In genomic region chr13:37701972-37702371, GRCh38 we compare ENCODE assay signal across 12 cellular contexts.
DNase-seq lines count a peak whose midpoint lies in the region; ATAC-seq and TF ChIP-seq lines count a peak whose summit lies in the region.
"Had no signal": no experiment of that assay in that cellular context is flagged by ENCODE, and none has a peak within 500 bp of the region (broad histone marks: within the 10 kb centered on the region; RNA-seq: fewer than 3 reads in every experiment).

No MANE protein-coding gene starts in this region.

- H3K27ac ChIP-seq in GM23248, result peak overlapping the region; percentile 91
- peak overlapping the region in 1 of 2 experiments; percentile 44; a peak in 2 of 4 replicates for H3K27ac ChIP-seq in SK-N-SH (ENCODE audit: low read depth in 2 of 2, low read length in 1 of 2)
- peak overlapping the region; percentile 69 for H3K27ac ChIP-seq in smooth muscle cell (ENCODE audit: low read depth)

- H2AFZ ChIP-seq in GM23248 (no peak overlapping the region), SK-N-SH (ENCODE audit: low read depth) (no peak overlapping the region), smooth muscle cell (ENCODE audit: low read depth) (no peak overlapping the region)

- CTCF ChIA-PET in SK-N-SH (lab: Yijun Ruan, JAX), result no interaction called here

- H3K4me2 ChIP-seq in GM23248 (ENCODE audit: unreplicated experiment) (peak overlapping the region; percentile 74), SK-N-SH (no peak overlapping the region), smooth muscle cell (peak overlapping the region; percentile 54)

- H3K27me3 ChIP-seq in GM23248 (replicated peaks; ENCODE audit: insufficient read depth) (no peaks in the 10 kb centered on the region), SK-N-SH (ENCODE audit: insufficient read depth) (no peaks in the 10 kb centered on the region), smooth muscle cell (ENCODE audit: low read depth) (no peaks in the 10 kb centered on the region)

- peak; percentile 96 for DNase-seq in GM23248
- DNase-seq in SK-N-SH, result no peak
- peak; percentile 92 for DNase-seq in fibroblast of the aortic adventitia (ENCODE audit: low read depth)
- no peak for DNase-seq in smooth muscle cell (lab: John Stamatoyannopoulos, UW; ENCODE audit: unreplicated experiment)
- DNase-seq in stimulated activated CD4-positive, alpha-beta T cell treated with anti-CD3 and anti-CD28 coated beads, Interleukin-12 subunit alpha, Interleukin-12 subunit beta, amount 100 ng/mL, for 4 hours, result no peak
- no peak for DNase-seq in NCI-H2227 (lab: John Stamatoyannopoulos, UW; ENCODE audit: unreplicated experiment)
- DNase-seq: DMS79 treated with DMSO at 0.1 percent for 48 hours, kidney, NCI-H446 treated with DMSO at 0.1 percent for 48 hours, retina had no signal

- no peak for ATAC-seq in HG03571 (IDR thresholded peaks at IDR 0.05; ENCODE audit: unreplicated experiment)
- ATAC-seq in HG02610 (IDR thresholded peaks at IDR 0.05; ENCODE audit: unreplicated experiment), result no peak

- TF ChIP-seq EP300 in SK-N-SH (IDR thresholded peaks at IDR 0.05; ENCODE audit: borderline replicate concordance in 1 of 2, low read depth in 1 of 2, low read length in 1 of 2), result no peak

- in situ Hi-C loops in GM23248 (cut with MboI), result no loop called here

- no peak for TF ChIP-seq RAD21 in SK-N-SH (IDR thresholded peaks at IDR 0.05; ENCODE audit: low read length)

- H3K9me2 ChIP-seq in GM23248 (ENCODE audit: insufficient read depth), result no peaks in the 10 kb centered on the region
- no peaks in the 10 kb centered on the region for H3K9me2 ChIP-seq in SK-N-SH

- H3K79me2 ChIP-seq in GM23248 (ENCODE audit: insufficient read depth), result no peaks in the 10 kb centered on the region; the same call in 1 of the 2 replicates
- no peaks in the 10 kb centered on the region for H3K79me2 ChIP-seq in SK-N-SH (ENCODE audit: insufficient read depth)
- H3K79me2 ChIP-seq in smooth muscle cell (ENCODE audit: low read depth), result no peaks in the 10 kb centered on the region

- H3K36me3 ChIP-seq in GM23248 (ENCODE audit: low read depth), result no peaks in the 10 kb centered on the region
- H3K36me3 ChIP-seq in SK-N-SH (replicated peaks in 1 of 2; ENCODE audit: control insufficient read depth in 1 of 2, insufficient read depth in 2 of 2, low read length in 1 of 2), result no peaks in the 10 kb centered on the region
- no peaks in the 10 kb centered on the region for H3K36me3 ChIP-seq in smooth muscle cell (ENCODE audit: low read depth)

- H3K9me3 ChIP-seq in GM23248 (ENCODE audit: low read depth) (no peaks in the 10 kb centered on the region), SK-N-SH (no peaks in the 10 kb centered on the region), smooth muscle cell (replicated peaks; ENCODE audit: low read depth) (no peaks in the 10 kb centered on the region)

- H3F3A ChIP-seq in GM23248 (ENCODE audit: insufficient read depth), result peaks cover 34% of the 10 kb centered on the region
- H3F3A ChIP-seq in SK-N-SH (replicated peaks; ENCODE audit: insufficient read depth), result no peaks in the 10 kb centered on the region
- no peaks in the 10 kb centered on the region for H3F3A ChIP-seq in smooth muscle cell (ENCODE audit: low read depth)

- peak overlapping the region; percentile 50 for H3K9ac ChIP-seq in GM23248
- no peak overlapping the region; the same call in 1 of the 2 replicates for H3K9ac ChIP-seq in SK-N-SH
- H3K9ac ChIP-seq in smooth muscle cell (ENCODE audit: low read depth), result no peak overlapping the region

- H4K20me1 ChIP-seq in GM23248 (ENCODE audit: insufficient read depth) (no peaks in the 10 kb centered on the region), SK-N-SH (ENCODE audit: insufficient read depth) (no peaks in the 10 kb centered on the region), smooth muscle cell (ENCODE audit: low read depth) (no peaks in the 10 kb centered on the region)

- 14% methylated on average over 4 of the region's 4 CpGs for WGBS in GM23248 (ENCODE audit: low coverage in 1 of 2, low lambda C conversion rate in 2 of 2, missing lambda C conversion rate in 2 of 2), 2 experiments
- WGBS in SK-N-SH (ENCODE audit: low lambda C conversion rate), result 6% methylated on average over 4 of the region's 4 CpGs
- 25% methylated on average over 4 of the region's 4 CpGs for WGBS in smooth muscle cell (ENCODE audit: low lambda C conversion rate)

- TF ChIP-seq CTCF in SK-N-SH (IDR thresholded peaks at IDR 0.05), result no peak
- no peak for TF ChIP-seq CTCF in fibroblast of the aortic adventitia (IDR thresholded peaks at IDR 0.05; ENCODE audit: insufficient read depth, low read length)
- no peak for TF ChIP-seq CTCF in smooth muscle cell (IDR thresholded peaks at IDR 0.05; ENCODE audit: borderline replicate concordance, insufficient read depth, poor library complexity, severe bottlenecking)

- peaks cover 30% of the 10 kb centered on the region for H3K4me1 ChIP-seq in GM23248 (ENCODE audit: insufficient read depth)
- H3K4me1 ChIP-seq in SK-N-SH (ENCODE audit: control insufficient read depth in 1 of 2, insufficient read depth in 2 of 2, low read depth in 1 of 2, low read length in 1 of 2), result peaks cover 0 to 11% of the 10 kb centered on the region in 2 experiments; a peak in 1 of 4 replicates
- H3K4me1 ChIP-seq in smooth muscle cell (ENCODE audit: low read depth), result peaks cover 7% of the 10 kb centered on the region

- POLR2A ChIA-PET in SK-N-SH (lab: Yijun Ruan, JAX), result no interaction called here

- H3K4me3 ChIP-seq in GM23248, result peak overlapping the region; percentile 35
- no peak overlapping the region for H3K4me3 ChIP-seq in SK-N-SH (ENCODE audit: low read depth in 2 of 2, low read length in 1 of 2)
- no peak overlapping the region for H3K4me3 ChIP-seq in fibroblast of the aortic adventitia (ENCODE audit: low read depth, low read length)
- no peak overlapping the region for H3K4me3 ChIP-seq in smooth muscle cell

TF ChIP-seq in SK-N-SH, 30 proteins besides CTCF, POLR2A, EP300 and RAD21:
- TF ChIP-seq EZH2phosphoT487 (IDR thresholded peaks at IDR 0.05; ENCODE audit: borderline replicate concordance, low read depth) (no peak), MXI1 (IDR thresholded peaks at IDR 0.05; ENCODE audit: low read depth, low read length) (no peak), ELF1 (IDR thresholded peaks at IDR 0.05) (no peak), FOXJ3 (CRISPR knock-in tag; IDR thresholded peaks at IDR 0.05) (no peak), FOXM1 (IDR thresholded peaks at IDR 0.05; ENCODE audit: low read depth) (no peak), PBX3 (IDR thresholded peaks at IDR 0.05) (0 out of 2 replicates have a peak, but pooled peaks have one; percentile 38), USF1 (IDR thresholded peaks at IDR 0.05; ENCODE audit: borderline replicate concordance, low read depth) (peak; percentile 39; the same call in 1 of the 2 replicates), SIN3A (IDR thresholded peaks at IDR 0.05; ENCODE audit: borderline replicate concordance, low read depth, low read length) (no peak), MAX (IDR thresholded peaks at IDR 0.05; ENCODE audit: low read depth) (0 out of 2 replicates have a peak, but pooled peaks have one; percentile 27), TEAD4 (IDR thresholded peaks at IDR 0.05; ENCODE audit: borderline replicate concordance, insufficient read depth) (no peak), SMC3 (IDR thresholded peaks at IDR 0.05; ENCODE audit: low read depth, low read length) (no peak), NFIC (IDR thresholded peaks at IDR 0.05; ENCODE audit: borderline replicate concordance) (no peak), GABPA (IDR thresholded peaks at IDR 0.05; ENCODE audit: low read depth) (no peak), JUND (IDR thresholded peaks at IDR 0.05) (no peak), ZBTB33 (IDR thresholded peaks at IDR 0.05; ENCODE audit: borderline replicate concordance, low read depth) (no peak), GATA2 (CRISPR knock-in tag; IDR thresholded peaks at IDR 0.05) (no peak), MEF2A (IDR thresholded peaks at IDR 0.05; ENCODE audit: borderline replicate concordance, low read depth) (no peak), YY1 (IDR thresholded peaks at IDR 0.05; ENCODE audit: low read depth) (no peak)

Comparison
In these comparisons a context has a peak if more than half of its experiments do, and no peak if none do; other contexts are left out.
1. DNase-seq: peak in GM23248 (single experiment) and fibroblast of the aortic adventitia (single experiment); none in SK-N-SH (single experiment), smooth muscle cell (single experiment), stimulated activated CD4-positive, alpha-beta T cell treated with anti-CD3 and anti-CD28 coated beads, Interleukin-12 subunit alpha, Interleukin-12 subunit beta, amount 100 ng/mL, for 4 hours (single experiment) and NCI-H2227 (single experiment).